ENCODE assay signal across 8 cellular contexts in the genomic region with DNA sequence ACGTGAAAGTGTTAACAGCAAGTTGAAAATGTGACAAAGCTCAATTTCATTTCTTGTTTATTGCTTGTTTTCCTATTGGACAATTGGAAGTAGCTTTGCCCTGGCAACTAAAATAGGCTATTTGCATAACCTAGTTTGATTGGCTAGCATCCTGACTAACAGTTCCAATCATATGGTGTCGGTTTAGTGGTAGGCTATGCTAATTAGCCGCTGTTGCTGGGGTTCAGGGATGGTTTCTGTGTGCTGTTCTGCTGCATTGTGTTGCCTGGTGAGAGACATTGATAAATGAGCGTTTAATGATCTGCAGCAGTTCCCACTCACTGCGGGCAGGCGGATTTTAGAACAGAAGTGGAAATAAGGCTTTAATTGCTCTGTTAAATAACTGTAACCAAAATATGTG.
DNase-seq lines count a peak whose midpoint lies in the region; ATAC-seq and TF ChIP-seq lines count a peak whose summit lies in the region.

No MANE protein-coding gene starts in this region.

- intact Hi-C loops in HCT116 (cut with micrococcal nuclease), result no loop called here
- intact Hi-C loops in activated naive CD4-positive, alpha-beta T cell treated with anti-CD3 and anti-CD28 coated beads for 36 hours (cut with micrococcal nuclease), result loop anchor here (2.0 kb wide), 1 partner anchor 70 kb away; no protein-coding TSS in a partner anchor

- H3K27me3 Mint-ChIP-seq in activated naive CD4-positive, alpha-beta T cell treated with anti-CD3 and anti-CD28 coated beads for 36 hours (ENCODE audit: low read depth), result no peaks in the 10 kb centered on the region

- TF ChIP-seq POLR2A in HCT116 (IDR thresholded peaks at IDR 0.05; ENCODE audit: borderline replicate concordance, extremely low read depth, insufficient read depth, insufficient read length), result no peak
- TF ChIP-seq POLR2A in gastroesophageal sphincter (IDR thresholded peaks at IDR 0.05), result no peak

- ATAC-seq in HCT116 (peak; percentile 52; the same call in 1 of the 2 replicates), gastroesophageal sphincter (peak; percentile 96), GM19035 (IDR thresholded peaks at IDR 0.05; ENCODE audit: unreplicated experiment) (no peak), GM21381 (IDR thresholded peaks at IDR 0.05; ENCODE audit: unreplicated experiment) (no peak)

- BruUV-seq in HCT116 (replicated peaks; lab: Mats Ljungman, UMichigan), result no TSS peak

- no peak overlapping the region for H3K4me3 ChIP-seq in HCT116 (replicated peaks in 1 of 2; ENCODE audit: low read depth in 1 of 2, low read length in 2 of 2)
- H3K4me3 ChIP-seq in gastroesophageal sphincter, result no peak overlapping the region

- POLR2A ChIA-PET in HCT116 (lab: Charles Lee), result no interaction called here

- H3K36me3 ChIP-seq in HCT116 (ENCODE audit: control insufficient read depth in 1 of 2, insufficient read depth in 2 of 2, low read length in 2 of 2) (no peaks in the 10 kb centered on the region), gastroesophageal sphincter (no peaks in the 10 kb centered on the region)

- H4K20me1 ChIP-seq in HCT116 (ENCODE audit: insufficient read depth), result peaks cover 39% of the 10 kb centered on the region; the same call in 1 of the 2 replicates

- H3K27ac ChIP-seq in HCT116 (ENCODE audit: low read depth, low read length) (no peak overlapping the region), gastroesophageal sphincter (no peak overlapping the region)

- no peak for TF ChIP-seq EP300 in gastroesophageal sphincter (IDR thresholded peaks at IDR 0.05)

- H3K36me3 Mint-ChIP-seq in activated naive CD4-positive, alpha-beta T cell treated with anti-CD3 and anti-CD28 coated beads for 36 hours (ENCODE audit: low read depth), result peaks cover 10% of the 10 kb centered on the region

- peaks cover 97% of the 10 kb centered on the region for H3K79me2 ChIP-seq in HCT116 (ENCODE audit: insufficient read depth, low read length)

- no peak overlapping the region for H3K4me2 ChIP-seq in HCT116 (ENCODE audit: low read length)

- RAD21 ChIA-PET in HCT116 (lab: Charles Lee; ENCODE audit: low non-redundant PET in 1 of 2, low total read pairs in 2 of 2, uncharacterized antibody in 2 of 2, unreplicated experiment in 2 of 2), result no interaction called here

- WGBS in gastroesophageal sphincter (ENCODE audit: low coverage in 1 of 2), 2 donors, result 13 to 14% methylated on average over 6 of the region's 6 CpGs

- peaks cover 40% of the 10 kb centered on the region for H3K4me1 Mint-ChIP-seq in activated naive CD4-positive, alpha-beta T cell treated with anti-CD3 and anti-CD28 coated beads for 36 hours (ENCODE audit: low read depth)

- peaks cover 5% of the 10 kb centered on the region for H3K9me3 Mint-ChIP-seq in activated naive CD4-positive, alpha-beta T cell treated with anti-CD3 and anti-CD28 coated beads for 36 hours

- H3K4me3 Mint-ChIP-seq in activated naive CD4-positive, alpha-beta T cell treated with anti-CD3 and anti-CD28 coated beads for 36 hours, result no peak overlapping the region

- no peak for TF ChIP-seq CTCF in AG09319 (IDR thresholded peaks at IDR 0.05; ENCODE audit: low read depth, low read length)
- no peak for TF ChIP-seq CTCF in HCT116 (IDR thresholded peaks at IDR 0.05 in 2 of 3, conservative IDR thresholded peaks at IDR 0.05 in 1 of 3; ENCODE audit: borderline replicate concordance in 1 of 3, insufficient read depth in 1 of 3, low read depth in 2 of 3, low read length in 2 of 3)
- peak in 1 of 4 experiments; percentile 27 for TF ChIP-seq CTCF in gastroesophageal sphincter (IDR thresholded peaks at IDR 0.05)

- H3K9ac ChIP-seq in HCT116 (ENCODE audit: low read length), result no peak overlapping the region

- no peaks in the 10 kb centered on the region for H3K4me1 ChIP-seq in HCT116 (ENCODE audit: control insufficient read depth in 1 of 2, insufficient read depth in 2 of 2, low read length in 2 of 2)
- peaks cover 6 to 79% (median 15%) of the 10 kb centered on the region in 3 donors for H3K4me1 ChIP-seq in gastroesophageal sphincter

- no peak overlapping the region for H3K27ac Mint-ChIP-seq in activated naive CD4-positive, alpha-beta T cell treated with anti-CD3 and anti-CD28 coated beads for 36 hours

- DNase-seq in AG09319 (ENCODE audit: extremely low read depth, low read depth), result peak; percentile 74
- peak; percentile 12 for DNase-seq in HCT116 (ENCODE audit: low read depth, low spot score)
- peak; percentile 96 for DNase-seq in NCI-H69 (lab: John Stamatoyannopoulos, UW)
- peak; percentile 59 for DNase-seq in activated naive CD4-positive, alpha-beta T cell treated with anti-CD3 and anti-CD28 coated beads for 36 hours
- DNase-seq in non-pigmented ciliary epithelial cell (ENCODE audit: low read depth), result peak; percentile 70

- TF ChIP-seq RAD21 in HCT116 (IDR thresholded peaks at IDR 0.05; ENCODE audit: low read depth), result no peak

- CTCF ChIA-PET in HCT116 (lab: Charles Lee), result no interaction called here
- CTCF ChIA-PET in activated naive CD4-positive, alpha-beta T cell treated with anti-CD3 and anti-CD28 coated beads for 36 hours (lab: Charles Lee), result interaction anchor here (0.6 kb wide), 1 partner anchor 261 kb away, joined by 4 read pairs; no protein-coding TSS in a partner anchor

- H3K27me3 ChIP-seq in HCT116 (ENCODE audit: insufficient read depth, low read length), result no peaks in the 10 kb centered on the region
- H3K27me3 ChIP-seq in gastroesophageal sphincter, result no peaks in the 10 kb centered on the region

- H3K9me2 ChIP-seq in HCT116 (ENCODE audit: insufficient read depth), result no peaks in the 10 kb centered on the region

- H2AFZ ChIP-seq in HCT116 (ENCODE audit: low read depth, low read length, poor library complexity, severe bottlenecking), result no peak overlapping the region

- H3K9me3 ChIP-seq in HCT116 (ENCODE audit: control insufficient read depth in 1 of 2, insufficient read depth in 1 of 2, low read depth in 1 of 2, low read length in 2 of 2), result no peaks in the 10 kb centered on the region
- no peaks in the 10 kb centered on the region for H3K9me3 ChIP-seq in gastroesophageal sphincter

TF ChIP-seq in HCT116, 20 proteins besides CTCF, POLR2A, EP300 and RAD21:
- no peak for TF ChIP-seq SP1 (IDR thresholded peaks at IDR 0.05; ENCODE audit: low read depth)
- TF ChIP-seq EZH2 (IDR thresholded peaks at IDR 0.05), result no peak
- no peak for TF ChIP-seq TCF7L2 (IDR thresholded peaks at IDR 0.05; ENCODE audit: borderline replicate concordance, extremely low read depth, insufficient read depth, insufficient read length)
- TF ChIP-seq EGR1 (IDR thresholded peaks at IDR 0.05; ENCODE audit: low read depth), result no peak
- TF ChIP-seq EZH2phosphoT487 (IDR thresholded peaks at IDR 0.05; ENCODE audit: borderline replicate concordance), result no peak
- TF ChIP-seq ZFX (IDR thresholded peaks at IDR 0.05), result no peak
- TF ChIP-seq, protein P1, sequence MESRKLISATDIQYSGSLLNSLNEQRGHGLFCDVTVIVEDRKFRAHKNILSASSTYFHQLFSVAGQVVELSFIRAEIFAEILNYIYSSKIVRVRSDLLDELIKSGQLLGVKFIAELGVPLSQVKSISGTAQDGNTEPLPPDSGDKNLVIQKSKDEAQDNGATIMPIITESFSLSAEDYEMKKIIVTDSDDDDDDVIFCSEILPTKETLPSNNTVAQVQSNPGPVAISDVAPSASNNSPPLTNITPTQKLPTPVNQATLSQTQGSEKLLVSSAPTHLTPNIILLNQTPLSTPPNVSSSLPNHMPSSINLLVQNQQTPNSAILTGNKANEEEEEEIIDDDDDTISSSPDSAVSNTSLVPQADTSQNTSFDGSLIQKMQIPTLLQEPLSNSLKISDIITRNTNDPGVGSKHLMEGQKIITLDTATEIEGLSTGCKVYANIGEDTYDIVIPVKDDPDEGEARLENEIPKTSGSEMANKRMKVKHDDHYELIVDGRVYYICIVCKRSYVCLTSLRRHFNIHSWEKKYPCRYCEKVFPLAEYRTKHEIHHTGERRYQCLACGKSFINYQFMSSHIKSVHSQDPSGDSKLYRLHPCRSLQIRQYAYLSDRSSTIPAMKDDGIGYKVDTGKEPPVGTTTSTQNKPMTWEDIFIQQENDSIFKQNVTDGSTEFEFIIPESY (IDR thresholded peaks at IDR 0.05; ENCODE audit: extremely low read depth, insufficient replicate concordance, low read length), result no peak
- no peak for TF ChIP-seq ZNF274 (IDR thresholded peaks at IDR 0.05; ENCODE audit: low read depth, low read length)
- no peak for TF ChIP-seq SRF (IDR thresholded peaks at IDR 0.05; ENCODE audit: low read depth)
- TF ChIP-seq CBX3 (IDR thresholded peaks at IDR 0.05; ENCODE audit: low read depth), result no peak
- no peak for TF ChIP-seq FOSL1 (IDR thresholded peaks at IDR 0.05; ENCODE audit: low read depth)
- TF ChIP-seq, protein P2, sequence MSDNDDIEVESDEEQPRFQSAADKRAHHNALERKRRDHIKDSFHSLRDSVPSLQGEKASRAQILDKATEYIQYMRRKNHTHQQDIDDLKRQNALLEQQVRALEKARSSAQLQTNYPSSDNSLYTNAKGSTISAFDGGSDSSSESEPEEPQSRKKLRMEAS (IDR thresholded peaks at IDR 0.05), result no peak
- TF ChIP-seq ELF1 (IDR thresholded peaks at IDR 0.05; ENCODE audit: borderline replicate concordance, low read depth), result no peak
- TF ChIP-seq POLR2AphosphoS5 (IDR thresholded peaks at IDR 0.05; ENCODE audit: low read depth, low read length), result no peak
- TF ChIP-seq YY1 (IDR thresholded peaks at IDR 0.05; ENCODE audit: extremely low read depth, insufficient replicate concordance, low read depth, low read length), result no peak

Comparison
In these comparisons a context has a peak if more than half of its experiments do, and no peak if none do; other contexts are left out.
1. DNase-seq: peak in every context shown above with its lines; median percentile 96 in NCI-H69; 74 in AG09319; 70 in non-pigmented ciliary epithelial cell; 59 in activated naive CD4-positive, alpha-beta T cell treated with anti-CD3 and anti-CD28 coated beads for 36 hours; 12 in HCT116.
2. ATAC-seq: peak in HCT116 (single experiment) and gastroesophageal sphincter (single experiment); none in GM19035 (single experiment) and GM21381 (single experiment).